ENCODE assay signal across 8 cellular contexts in genomic region chr5:113513384-113514262, GRCh38. TPM values are rescaled to one million over a fixed set of nuclear protein-coding genes. Genes with fewer than 3 reads are reported as not detected.
DNase-seq lines count a peak whose midpoint lies in the region; ATAC-seq, FAIRE-seq and TF ChIP-seq lines count a peak whose summit lies in the region.

YTHDC2 (plus strand) TSS chr5:113513694; CDS start chr5:113513896, 202 bp downstream.

- TF ChIP-seq CTCF in left lung (IDR thresholded peaks at IDR 0.05) = peak in 1 of 2 donors; percentile 17

- H3K27ac ChIP-seq in BLaER1 treated with 17β-estradiol and CSF1 and Interleukin-3, amounts not matched to agents 10 nM and 100 nM = peak within 1 kb of the TSS; percentile 81 to 94 (median 90)
- peak within 1 kb of the TSS; percentile 88 for H3K27ac ChIP-seq in left lung

- ATAC-seq in HG03457 (IDR thresholded peaks at IDR 0.05; ENCODE audit: unreplicated experiment) (peak; percentile 98), left lung (peak; percentile 98)

- peaks cover 9 to 32% (median 21%) of the 10 kb centered on the region in 11 experiments; a peak in 21 of 22 replicates for H3K36me3 ChIP-seq in BLaER1 treated with 17β-estradiol and CSF1 and Interleukin-3, amounts not matched to agents 10 nM and 100 nM
- H3K36me3 ChIP-seq in left lung = peaks cover 0 to 10% of the 10 kb centered on the region in 2 donors

- DNase-seq in GM19239 (ENCODE audit: insufficient read length, low spot score) (peak; percentile 48), NCI-H526 (lab: John Stamatoyannopoulos, UW) (peak; percentile 55 to 86), dedifferentiated amniotic fluid mesenchymal stem cell (ENCODE audit: extremely low spot score) (peak; percentile 73), left lung (peak; percentile 88 to 96)
- peak; percentile 84 for DNase-seq in activated CD4-positive, alpha-beta T cell treated with anti-CD3 and anti-CD28 coated beads, Interleukin-2, amount 50 U/mL, for 1 hour
- DNase-seq in stimulated activated CD4-positive, alpha-beta T cell treated with anti-CD3 and anti-CD28 coated beads, Interleukin-4, amount 100 ng/mL, for 1 hour = peak; percentile 88

- peaks cover 0 to 9% (median 0%) of the 10 kb centered on the region in 11 experiments; a peak in 3 of 22 replicates for H3K27me3 ChIP-seq in BLaER1 treated with 17β-estradiol and CSF1 and Interleukin-3, amounts not matched to agents 10 nM and 100 nM
- peaks cover 4 to 17% of the 10 kb centered on the region in 2 donors for H3K27me3 ChIP-seq in left lung

- intact Hi-C loops in left lung (cut with DNase I) = loop anchor here in 1 of 2 donors (5.0 kb wide), 1 partner anchor 516 kb away; no protein-coding TSS in a partner anchor

- peak within 1 kb of the TSS; percentile 77 to 96 (median 89) for H3K4me2 ChIP-seq in BLaER1 treated with 17β-estradiol and CSF1 and Interleukin-3, amounts not matched to agents 10 nM and 100 nM

- peak; percentile 93 for FAIRE-seq in GM19239 (lab: Jason Lieb, UNC)

- H3K9me3 ChIP-seq in BLaER1 treated with 17β-estradiol and CSF1 and Interleukin-3, amounts not matched to agents 10 nM and 100 nM (replicated peaks in 1 of 11) = no peaks in the 10 kb centered on the region
- H3K9me3 ChIP-seq in left lung = no peaks in the 10 kb centered on the region

- H4K20me1 ChIP-seq in BLaER1 treated with 17β-estradiol and CSF1 and Interleukin-3, amounts not matched to agents 10 nM and 100 nM = 0 out of 22 replicates have a peak, but pooled peaks cover 0 to 7% (median 0%) of the 10 kb centered on the region in 11 experiments

- peak within 1 kb of the TSS; percentile 87 to 96 (median 93) for H3K9ac ChIP-seq in BLaER1 treated with 17β-estradiol and CSF1 and Interleukin-3, amounts not matched to agents 10 nM and 100 nM

- peaks cover 10 to 31% (median 23%) of the 10 kb centered on the region in 10 experiments for H3K4me1 ChIP-seq in BLaER1 treated with 17β-estradiol and CSF1 and Interleukin-3, amounts not matched to agents 10 nM and 100 nM
- H3K4me1 ChIP-seq in left lung = peaks cover 0 to 34% of the 10 kb centered on the region in 2 donors

- peak within 1 kb of the TSS; percentile 69 to 88 (median 81) for H3K4me3 ChIP-seq in BLaER1 treated with 17β-estradiol and CSF1 and Interleukin-3, amounts not matched to agents 10 nM and 100 nM
- peak within 1 kb of the TSS; percentile 64 to 86 for H3K4me3 ChIP-seq in left lung

RNA-seq across cellular contexts. Expression of gene YTHDC2, which starts in this region (rescaled TPM):
- total RNA-seq in left lung = 10 to 100 TPM; 17.6 to 27.6 TPM

Comparison
In these comparisons a context has a peak if more than half of its experiments do, and no peak if none do; other contexts are left out.
1. Peak in every context shown above with its lines: DNase-seq, ATAC-seq, H3K4me3 ChIP-seq and H3K27ac ChIP-seq.